33 cellular contexts compared by ENCODE assay signal in the genomic region with DNA sequence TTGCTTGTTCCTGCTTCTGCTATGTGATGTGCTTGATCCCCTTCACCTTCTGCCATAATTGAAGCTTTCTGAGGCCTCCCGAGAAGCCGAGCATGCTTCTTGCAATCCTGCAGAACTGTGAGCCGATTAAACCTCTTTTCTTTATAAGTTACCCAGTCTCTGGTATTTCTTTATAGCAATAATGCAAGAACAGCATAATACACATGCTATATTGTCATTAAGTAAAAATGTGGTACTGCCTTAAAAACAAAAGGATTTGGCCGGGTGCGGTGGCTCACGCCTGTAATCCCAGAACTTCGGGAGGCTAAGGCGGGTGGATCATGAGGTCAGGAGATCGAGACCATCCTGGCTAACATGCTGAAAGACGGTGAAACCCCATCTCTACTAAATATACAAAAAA.
"Had no signal": no experiment of that assay in that cellular context is flagged by ENCODE, and none has a peak within 500 bp of the region (broad histone marks: within the 10 kb centered on the region; RNA-seq: fewer than 3 reads in every experiment).

No MANE protein-coding gene starts in this region.

- FAIRE-seq: RCC 7860 had no signal

- H3K27me3 ChIP-seq: MG63, SJCRH30 had no signal

- ATAC-seq: Panc1, Right ventricle myocardium inferior had no signal

- H3K4me2 ChIP-seq: PC-9 had no signal

- DNase-seq: Kasumi-1, MG63, NCI-H1048, NCI-H1092 treated with DMSO at 0.1 percent for 48 hours, NCI-H1105 treated with DMSO at 0.1 percent for 48 hours, NCI-H1417, NCI-H1436, NCI-H146, NCI-H1694, NCI-H187, NCI-H1930, NCI-H2029 treated with DMSO at 0.1 percent for 48 hours, NCI-H2081 treated with DMSO at 0.1 percent for 48 hours, NCI-H2107, NCI-H2171, NCI-H226, NCI-H446 treated with DMSO at 0.1 percent for 48 hours, NCI-H510A, NCI-H524, NCI-H526, NCI-H69, NCI-H748 treated with DMSO at 0.1 percent for 48 hours, NCI-H82, PC-9, SHP77, SIG-M5, SJCRH30, SW 1271 had no signal

- H3K36me3 ChIP-seq: MG63, SJCRH30 had no signal

- H3K9me3 ChIP-seq: MG63, SJCRH30 had no signal

- H3K4me1 ChIP-seq: SJCRH30 had no signal

- H3K4me3 ChIP-seq: MG63, PC-9, SJCRH30, SK-N-MC had no signal

- H3K27ac ChIP-seq: PC-9, RWPE1, SJCRH30, SK-N-MC had no signal

- H2AFZ ChIP-seq: PC-9 had no signal
